ENCODE assay signal across 2 cellular contexts in genomic region chr9:94780516-94780950, GRCh38.
TF ChIP-seq lines count a peak whose summit lies in the region.

No MANE protein-coding gene starts in this region.

TF ChIP-seq in A549, 52 proteins besides CTCF, POLR2A, EP300 and RAD21 (continued from another document):
- TF ChIP-seq HOXB5 (CRISPR knock-in tag; IDR thresholded peaks at IDR 0.05) (no peak), ESRRA (IDR thresholded peaks at IDR 0.05; ENCODE audit: borderline replicate concordance, low read length) (no peak), NR3C1 (IDR thresholded peaks at IDR 0.05) (no peak), HOXA7 (CRISPR knock-in tag; IDR thresholded peaks at IDR 0.05) (no peak), ZC3H11A (IDR thresholded peaks at IDR 0.05) (no peak), FOSL2 (IDR thresholded peaks at IDR 0.05) (no peak), FOSL2 (CRISPR knock-in tag; IDR thresholded peaks at IDR 0.05) (no peak), ZNF302 (CRISPR knock-in tag; IDR thresholded peaks at IDR 0.05) (no peak), MYC (IDR thresholded peaks at IDR 0.05; ENCODE audit: borderline replicate concordance, low read length) (no peak)
TF ChIP-seq in A549: peak in this region for 0.

TF ChIP-seq in GM12878, 131 proteins besides CTCF, POLR2A, EP300 and RAD21 (continued from another document):
- no peak for TF ChIP-seq MLLT1 (IDR thresholded peaks at IDR 0.05)
- no peak for TF ChIP-seq RB1 (IDR thresholded peaks at IDR 0.05; ENCODE audit: borderline replicate concordance)
- no peak for TF ChIP-seq MXI1 (IDR thresholded peaks at IDR 0.05; ENCODE audit: low read depth, low read length)
- no peak for TF ChIP-seq ZNF207 (IDR thresholded peaks at IDR 0.05; ENCODE audit: borderline replicate concordance)
- no peak for TF ChIP-seq SUZ12 (IDR thresholded peaks at IDR 0.05; ENCODE audit: unreplicated experiment)
- TF ChIP-seq IKZF2 (IDR thresholded peaks at IDR 0.05): no peak
- no peak for TF ChIP-seq ESRRA (IDR thresholded peaks at IDR 0.05; ENCODE audit: low read length)
- no peak for TF ChIP-seq CHD1 (IDR thresholded peaks at IDR 0.05; ENCODE audit: low read depth, low read length)
- TF ChIP-seq CEBPZ (IDR thresholded peaks at IDR 0.05; ENCODE audit: low read depth, low read length): no peak
- TF ChIP-seq USF2 (IDR thresholded peaks at IDR 0.05; ENCODE audit: borderline replicate concordance, low read depth, low read length): no peak
- no peak for TF ChIP-seq BCL11A (IDR thresholded peaks at IDR 0.05; ENCODE audit: low read depth, low read length)
- no peak for TF ChIP-seq YY1 (IDR thresholded peaks at IDR 0.05; ENCODE audit: low read depth, low read length)
- TF ChIP-seq PML (IDR thresholded peaks at IDR 0.05; ENCODE audit: low read length): no peak
